In genomic region chr3:71566776-71567175, GRCh38 we compare ENCODE assay signal across 18 cellular contexts. TPM values are rescaled to one million over a fixed set of nuclear protein-coding genes. Genes with fewer than 3 reads are reported as not detected.
DNase-seq lines count a peak whose midpoint lies in the region; ATAC-seq and TF ChIP-seq lines count a peak whose summit lies in the region.
"Had no signal": no experiment of that assay in that cellular context is flagged by ENCODE, and none has a peak within 500 bp of the region (broad histone marks: within the 10 kb centered on the region; RNA-seq: fewer than 3 reads in every experiment).

No MANE protein-coding gene starts in this region.

- H3K79me2 ChIP-seq in DOHH2 (ENCODE audit: control insufficient read depth, low read length) = peaks cover 98% of the 10 kb centered on the region
- H3K79me2 ChIP-seq in Karpas-422 (ENCODE audit: low read length) = peaks cover 79% of the 10 kb centered on the region

- no peak overlapping the region for H2BK5ac ChIP-seq in mesenchymal stem cell (ENCODE audit: low read depth, low read length, poor library complexity, severe bottlenecking)

- peak overlapping the region; percentile 98 for H3K27ac ChIP-seq in DOHH2 (ENCODE audit: low read depth, low read length)
- H3K27ac ChIP-seq in Karpas-422 (ENCODE audit: low read length) = peak overlapping the region; percentile 97
- no peak overlapping the region for H3K27ac ChIP-seq in mesenchymal stem cell (ENCODE audit: low read length, poor library complexity, severe bottlenecking)
- no peak overlapping the region for H3K27ac ChIP-seq in naive thymus-derived CD4-positive, alpha-beta T cell (ENCODE audit: low read depth, low read length)
- H3K27ac ChIP-seq: BLaER1, C4-2B, GM23248 had no signal

- H3K4me1 Mint-ChIP-seq in progenitor cell of endocrine pancreas (ENCODE audit: low read depth) = peaks cover 29% of the 10 kb centered on the region
- peaks cover 50 to 76% of the 10 kb centered on the region in 2 donors for H3K4me1 Mint-ChIP-seq in stimulated activated naive B cell treated with anti-CD40 and anti-IgM and Interleukin-4, amounts not matched to agents 10 μg/mL and 1 μg/mL and 100 μg/mL, for 72 hours
- H3K4me1 Mint-ChIP-seq in naive thymus-derived CD4-positive, alpha-beta T cell = peaks cover 4 to 21% (median 9%) of the 10 kb centered on the region in 7 donors

- H3K27me3 Mint-ChIP-seq in progenitor cell of endocrine pancreas = no peaks in the 10 kb centered on the region
- no peaks in the 10 kb centered on the region for H3K27me3 Mint-ChIP-seq in stimulated activated naive B cell treated with anti-CD40 and anti-IgM and Interleukin-4, amounts not matched to agents 10 μg/mL and 1 μg/mL and 100 μg/mL, for 72 hours
- H3K27me3 Mint-ChIP-seq in naive thymus-derived CD4-positive, alpha-beta T cell = no peaks in the 10 kb centered on the region
- H3K27me3 Mint-ChIP-seq: CD4-positive, alpha-beta T cell; CD8-positive, alpha-beta memory T cell had no signal

- no peak overlapping the region for H4K91ac ChIP-seq in mesenchymal stem cell (ENCODE audit: low read length)

- no peaks in the 10 kb centered on the region for H3K9me3 Mint-ChIP-seq in progenitor cell of endocrine pancreas (ENCODE audit: low read depth)
- no peaks in the 10 kb centered on the region for H3K9me3 Mint-ChIP-seq in stimulated activated naive B cell treated with anti-CD40 and anti-IgM and Interleukin-4, amounts not matched to agents 10 μg/mL and 1 μg/mL and 100 μg/mL, for 72 hours
- no peaks in the 10 kb centered on the region for H3K9me3 Mint-ChIP-seq in naive thymus-derived CD4-positive, alpha-beta T cell
- H3K9me3 Mint-ChIP-seq: CD4-positive, alpha-beta T cell; CD8-positive, alpha-beta memory T cell; HFFc6 had no signal

- H3K9me2 ChIP-seq in DOHH2 (replicated peaks; ENCODE audit: control insufficient read depth, low read length) (no peaks in the 10 kb centered on the region), Karpas-422 (replicated peaks; ENCODE audit: insufficient read depth, low read length) (no peaks in the 10 kb centered on the region)

- H3K4me3 ChIP-seq in DOHH2 (ENCODE audit: low read length) = peak overlapping the region; percentile 70
- H3K4me3 ChIP-seq in Karpas-422 (ENCODE audit: low read length) = peak overlapping the region; percentile 50; the same call in 1 of the 2 replicates
- H3K4me3 ChIP-seq in mesenchymal stem cell (ENCODE audit: insufficient read depth in 1 of 2, low read depth in 1 of 2, low read length in 2 of 2) = no peak overlapping the region
- H3K4me3 ChIP-seq in naive thymus-derived CD4-positive, alpha-beta T cell (ENCODE audit: low read length) = no peak overlapping the region
- H3K4me3 ChIP-seq: BLaER1, GM23248, HAP-1 had no signal

- H3K27me3 ChIP-seq in DOHH2 (ENCODE audit: control insufficient read depth, low read length) (no peaks in the 10 kb centered on the region), Karpas-422 (ENCODE audit: low read length) (no peaks in the 10 kb centered on the region), mesenchymal stem cell (ENCODE audit: control insufficient read depth in 1 of 2, insufficient read depth in 1 of 2, low read length in 2 of 2) (no peaks in the 10 kb centered on the region)
- H3K27me3 ChIP-seq in naive thymus-derived CD4-positive, alpha-beta T cell (ENCODE audit: control insufficient read depth in 2 of 2, insufficient read depth in 2 of 2, low read length in 2 of 2) = no peaks in the 10 kb centered on the region
- H3K27me3 ChIP-seq: BLaER1 had no signal

- H3K27ac Mint-ChIP-seq in progenitor cell of endocrine pancreas = peak overlapping the region; percentile 60
- H3K27ac Mint-ChIP-seq in stimulated activated naive B cell treated with anti-CD40 and anti-IgM and Interleukin-4, amounts not matched to agents 10 μg/mL and 1 μg/mL and 100 μg/mL, for 72 hours = no peak overlapping the region
- H3K27ac Mint-ChIP-seq in naive thymus-derived CD4-positive, alpha-beta T cell = no peak overlapping the region
- H3K27ac Mint-ChIP-seq: CD4-positive, alpha-beta T cell; HFFc6 had no signal

- H3K4me2 ChIP-seq in DOHH2 (ENCODE audit: low read length) = peak overlapping the region; percentile 95
- H3K4me2 ChIP-seq in Karpas-422 (ENCODE audit: low read depth, low read length, poor library complexity, severe bottlenecking) = peak overlapping the region; percentile 82
- no peak overlapping the region for H3K4me2 ChIP-seq in mesenchymal stem cell (ENCODE audit: low read length, poor library complexity, severe bottlenecking)
- H3K4me2 ChIP-seq: BLaER1 had no signal

- ATAC-seq in GM19452 (IDR thresholded peaks at IDR 0.05; ENCODE audit: unreplicated experiment) = no peak
- no peak for ATAC-seq in stimulated activated naive B cell treated with anti-CD40 and anti-IgM and Interleukin-4, amounts not matched to agents 10 μg/mL and 1 μg/mL and 100 μg/mL, for 72 hours (replicated peaks)
- no peak for ATAC-seq in naive thymus-derived CD4-positive, alpha-beta T cell

- no peak overlapping the region for H4K8ac ChIP-seq in mesenchymal stem cell (ENCODE audit: low read length)

- H3K4ac ChIP-seq in mesenchymal stem cell (ENCODE audit: low read depth in 1 of 2, low read length in 2 of 2) = no peak overlapping the region

- H3K18ac ChIP-seq in mesenchymal stem cell (ENCODE audit: low read depth in 1 of 2, low read length in 2 of 2) = no peak overlapping the region

- H2BK12ac ChIP-seq in mesenchymal stem cell (ENCODE audit: low read length in 2 of 2) = no peak overlapping the region

- no peak overlapping the region for H3K14ac ChIP-seq in mesenchymal stem cell (ENCODE audit: low read length in 2 of 2)

- H3K23ac ChIP-seq in mesenchymal stem cell (ENCODE audit: low read length in 2 of 2) = no peak overlapping the region

- POLR2A ChIA-PET in naive thymus-derived CD4-positive, alpha-beta T cell (lab: Charles Lee) = no interaction called here

- peaks cover 81% of the 10 kb centered on the region for H3K36me3 ChIP-seq in DOHH2 (ENCODE audit: control insufficient read depth, low read length)
- peaks cover 33% of the 10 kb centered on the region for H3K36me3 ChIP-seq in Karpas-422 (ENCODE audit: insufficient read depth, low read length)
- H3K36me3 ChIP-seq in mesenchymal stem cell (ENCODE audit: control insufficient read depth in 1 of 2, insufficient read depth in 2 of 2, low read depth in 1 of 2, low read length in 2 of 2) = peaks cover 0 to 25% of the 10 kb centered on the region in 2 experiments
- H3K36me3 ChIP-seq in naive thymus-derived CD4-positive, alpha-beta T cell (ENCODE audit: control insufficient read depth in 2 of 3, insufficient read depth in 3 of 3, low read length in 3 of 3) = no peaks in the 10 kb centered on the region
- H3K36me3 ChIP-seq: BLaER1, HAP-1 had no signal

- intact Hi-C loops in naive thymus-derived CD4-positive, alpha-beta T cell (cut with micrococcal nuclease) = no loop called here

- no peak overlapping the region for H3K4me3 Mint-ChIP-seq in progenitor cell of endocrine pancreas (ENCODE audit: low read depth)
- no peak overlapping the region for H3K4me3 Mint-ChIP-seq in stimulated activated naive B cell treated with anti-CD40 and anti-IgM and Interleukin-4, amounts not matched to agents 10 μg/mL and 1 μg/mL and 100 μg/mL, for 72 hours
- H3K4me3 Mint-ChIP-seq in naive thymus-derived CD4-positive, alpha-beta T cell = no peak overlapping the region
- H3K4me3 Mint-ChIP-seq: CD4-positive, alpha-beta T cell; CD8-positive, alpha-beta memory T cell; HFFc6 had no signal

- H4K20me1 ChIP-seq in DOHH2 (ENCODE audit: control insufficient read depth, insufficient read depth, low read depth, low read length) (no peaks in the 10 kb centered on the region), Karpas-422 (ENCODE audit: insufficient read depth, low read depth, low read length) (no peaks in the 10 kb centered on the region)

- CTCF ChIA-PET in naive thymus-derived CD4-positive, alpha-beta T cell (lab: Charles Lee) = no interaction called here

- peaks cover 13% of the 10 kb centered on the region for H3K79me1 ChIP-seq in mesenchymal stem cell (replicated peaks; ENCODE audit: low read length, poor library complexity, severe bottlenecking)

- no peak overlapping the region for H2AFZ ChIP-seq in Karpas-422 (ENCODE audit: low read length)
- no peak overlapping the region for H2AFZ ChIP-seq in mesenchymal stem cell (ENCODE audit: low read depth, low read length)
- H2AFZ ChIP-seq: GM23248 had no signal

- H3K4me1 ChIP-seq in DOHH2 (ENCODE audit: control insufficient read depth, low read length) (peaks cover 100% of the 10 kb centered on the region), Karpas-422 (ENCODE audit: low read length) (peaks cover 97% of the 10 kb centered on the region), mesenchymal stem cell (ENCODE audit: control insufficient read depth, insufficient read depth, low read depth, low read length) (peaks cover 7% of the 10 kb centered on the region)
- H3K4me1 ChIP-seq in naive thymus-derived CD4-positive, alpha-beta T cell (ENCODE audit: control insufficient read depth in 2 of 2, insufficient read depth in 2 of 2, low read length in 2 of 2) = peaks cover 0 to 4% of the 10 kb centered on the region in 2 donors
- H3K4me1 ChIP-seq: HAP-1 had no signal

- peaks cover 18% of the 10 kb centered on the region for H3K36me3 Mint-ChIP-seq in progenitor cell of endocrine pancreas (ENCODE audit: insufficient read depth)
- peaks cover 33 to 54% of the 10 kb centered on the region in 2 donors for H3K36me3 Mint-ChIP-seq in stimulated activated naive B cell treated with anti-CD40 and anti-IgM and Interleukin-4, amounts not matched to agents 10 μg/mL and 1 μg/mL and 100 μg/mL, for 72 hours
- peaks cover 0 to 29% (median 14%) of the 10 kb centered on the region in 5 donors for H3K36me3 Mint-ChIP-seq in naive thymus-derived CD4-positive, alpha-beta T cell

- no peaks in the 10 kb centered on the region for H3K9me3 ChIP-seq in DOHH2 (ENCODE audit: control insufficient read depth, insufficient read depth, low read length)
- H3K9me3 ChIP-seq in Karpas-422 (ENCODE audit: low read length) = no peaks in the 10 kb centered on the region
- no peaks in the 10 kb centered on the region for H3K9me3 ChIP-seq in mesenchymal stem cell (ENCODE audit: control insufficient read depth, low read length)
- no peaks in the 10 kb centered on the region for H3K9me3 ChIP-seq in naive thymus-derived CD4-positive, alpha-beta T cell (ENCODE audit: control insufficient read depth in 2 of 3, low read length in 3 of 3)
- H3K9me3 ChIP-seq: BLaER1, HAP-1 had no signal

- no peak overlapping the region for H2BK120ac ChIP-seq in mesenchymal stem cell (ENCODE audit: low read depth, low read length)

- TF ChIP-seq CTCF in DOHH2 (IDR thresholded peaks at IDR 0.05; ENCODE audit: low read depth, low read length, poor library complexity, severe bottlenecking) (no peak), progenitor cell of endocrine pancreas (IDR thresholded peaks at IDR 0.05; ENCODE audit: unreplicated experiment) (no peak)

- DNase-seq in Karpas-422 (no peak), mesenchymal stem cell (no peak), progenitor cell of endocrine pancreas (ENCODE audit: low spot score, unreplicated experiment) (no peak), NCI-H2029 treated with DMSO at 0.1 percent for 48 hours (lab: John Stamatoyannopoulos, UW) (no peak)
- DNase-seq in stimulated activated naive B cell treated with anti-CD40 and anti-IgM and Interleukin-4, amounts not matched to agents 10 μg/mL and 1 μg/mL and 100 μg/mL, for 72 hours = no peak
- DNase-seq in naive thymus-derived CD4-positive, alpha-beta T cell = no peak
- DNase-seq: CD4-positive, alpha-beta T cell; CD8-positive, alpha-beta memory T cell; DMS 273 treated with DMSO at 0.1 percent for 48 hours; DMS79; GF-D8; GM23248; HFFc6 had no signal

- H3K9ac ChIP-seq in Karpas-422 (ENCODE audit: low read length) (peak overlapping the region; percentile 69), mesenchymal stem cell (ENCODE audit: low read length) (no peak overlapping the region)
- H3K9ac ChIP-seq: BLaER1, GM23248 had no signal

- peaks cover 39% of the 10 kb centered on the region for H3F3A ChIP-seq in DOHH2 (ENCODE audit: control insufficient read depth, insufficient read depth)

- H2BK15ac ChIP-seq in mesenchymal stem cell (ENCODE audit: low read depth, poor library complexity, severe bottlenecking) = no peak overlapping the region

- peak overlapping the region; percentile 44 for H2AK5ac ChIP-seq in mesenchymal stem cell (ENCODE audit: low read length, severe bottlenecking)

RNA-seq across cellular contexts. Expression of gene FOXP1, which starts 16.8 kb away (rescaled TPM):
- total RNA-seq in Karpas-422 (2014; rRNA removed; shearing (Covaris generic); ENCODE audit: low replicate concordance) = 202 and 334 TPM in 2 replicates
- polyA plus RNA-seq in mesenchymal stem cell (2013, experiment 1 of 2) = 34.2 TPM
- 34.5 TPM for polyA plus RNA-seq in mesenchymal stem cell (2013, experiment 2 of 2)
- 242 and 252 TPM in 2 replicates for total RNA-seq in progenitor cell of endocrine pancreas
- total RNA-seq in naive thymus-derived CD4-positive, alpha-beta T cell = 100 to 1,000 TPM; 104 to 537 (median 456) TPM
- 100 to 1,000 TPM; 408 to 431 TPM for polyA plus RNA-seq in naive thymus-derived CD4-positive, alpha-beta T cell

Comparison
In these comparisons a context has a peak if more than half of its experiments do, and no peak if none do; other contexts are left out.
1. H3K27ac ChIP-seq: peak in DOHH2 (single experiment) and Karpas-422 (single experiment); none in mesenchymal stem cell (single experiment) and naive thymus-derived CD4-positive, alpha-beta T cell (single experiment).
2. H3K4me3 ChIP-seq: peak in DOHH2 (single experiment) and Karpas-422 (single experiment); none in mesenchymal stem cell (0 of 2) and naive thymus-derived CD4-positive, alpha-beta T cell (single experiment).